Comparison of ENCODE assay signal across 15 cellular contexts in genomic region chr13:43760257-43760656, GRCh38.
A peak's percentile ranks its signal among the peaks of the same experiment; 100 is the strongest.
DNase-seq lines count a peak whose midpoint lies in the region; ATAC-seq lines count a peak whose summit lies in the region.
"Had no signal": no experiment of that assay in that cellular context is flagged by ENCODE, and none has a peak within 500 bp of the region (broad histone marks: within the 10 kb centered on the region; RNA-seq: fewer than 3 reads in every experiment).

No MANE protein-coding gene starts in this region.

- DNase-seq in NCI-H524 (lab: John Stamatoyannopoulos, UW) (peak; percentile 11 to 41), NCI-H524 treated with DMSO at 0.1 percent for 48 hours (lab: John Stamatoyannopoulos, UW) (no peak), NCI-H1694 (lab: John Stamatoyannopoulos, UW) (peak; percentile 52), GM03348 (ENCODE audit: low spot score) (no peak), EL (no peak)
- DNase-seq: BE2C; CD4-positive, alpha-beta memory T cell; DND-41; GF-D8; IMR-90; KBM-7 had no signal

- H3K4me3 ChIP-seq in muscle layer of colon (ENCODE audit: low read depth in 1 of 2, low read length in 2 of 2), result no peak overlapping the region

- no peaks in the 10 kb centered on the region for H3K36me3 ChIP-seq in muscle layer of colon (ENCODE audit: insufficient read depth, low read length)
- H3K36me3 ChIP-seq: BE2C had no signal

- H3K9ac ChIP-seq in muscle layer of colon (ENCODE audit: low read length), result no peak overlapping the region

- peak overlapping the region; percentile 43 for H3K27ac ChIP-seq in muscle layer of colon (ENCODE audit: low read depth, low read length)
- H3K27ac ChIP-seq: C4-2B had no signal

- no peaks in the 10 kb centered on the region for H3K27me3 ChIP-seq in muscle layer of colon (ENCODE audit: control insufficient read depth in 1 of 2, insufficient read depth in 2 of 2, low read length in 2 of 2)
- H3K27me3 ChIP-seq: BE2C had no signal

- ATAC-seq in HG02973 (IDR thresholded peaks at IDR 0.05; ENCODE audit: unreplicated experiment), result no peak
- ATAC-seq: HCT116 had no signal

- no peaks in the 10 kb centered on the region for H3K9me3 ChIP-seq in muscle layer of colon (ENCODE audit: low read length)
- H3K9me3 ChIP-seq: BE2C had no signal

- peaks cover 46% of the 10 kb centered on the region for H3K4me1 ChIP-seq in muscle layer of colon (ENCODE audit: insufficient read depth, low read length)

Comparison
In these comparisons a context has a peak if more than half of its experiments do, and no peak if none do; other contexts are left out.
1. DNase-seq: peak in NCI-H524 (2 of 2) and NCI-H1694 (single experiment); none in NCI-H524 treated with DMSO at 0.1 percent for 48 hours (single experiment), GM03348 (single experiment) and EL (single experiment).